9 cellular contexts compared by ENCODE assay signal in genomic region chr7:32670105-32670504, GRCh38.
DNase-seq lines count a peak whose midpoint lies in the region; ATAC-seq and TF ChIP-seq lines count a peak whose summit lies in the region.
"Had no signal": no experiment of that assay in that cellular context is flagged by ENCODE, and none has a peak within 500 bp of the region (broad histone marks: within the 10 kb centered on the region; RNA-seq: fewer than 3 reads in every experiment).

No MANE protein-coding gene starts in this region.

- 48% methylated on average over 3 of the region's 3 CpGs for WGBS in hepatocyte (ENCODE audit: low lambda C conversion rate, missing lambda C conversion rate)
- WGBS in stomach, 5 donors, result 50 to 78% (median 74%) methylated on average over 3 of the region's 3 CpGs

- H3K4me2 ChIP-seq in hepatocyte, result peak overlapping the region; percentile 15

- intact Hi-C loops in stomach (cut with DNase I; ENCODE audit: low total_unique reads), result no loop called here
- intact Hi-C loops in natural killer cell (cut with micrococcal nuclease), result no loop called here

- H3K9me3 Mint-ChIP-seq in natural killer cell, result no peaks in the 10 kb centered on the region

- TF ChIP-seq EP300 in stomach (IDR thresholded peaks at IDR 0.05), result no peak

- H2AFZ ChIP-seq in hepatocyte, result no peak overlapping the region

- no peaks in the 10 kb centered on the region for H3K9me3 ChIP-seq in hepatocyte (ENCODE audit: low read depth)
- H3K9me3 ChIP-seq in stomach, result no peaks in the 10 kb centered on the region

- TF ChIP-seq POLR2A in stomach (IDR thresholded peaks at IDR 0.05), result no peak

- no peaks in the 10 kb centered on the region for H3K36me3 ChIP-seq in hepatocyte (replicated peaks; ENCODE audit: insufficient read depth, low read depth)
- H3K36me3 ChIP-seq in stomach, result no peaks in the 10 kb centered on the region

- H3K9me2 ChIP-seq in hepatocyte (replicated peaks; ENCODE audit: insufficient read depth), result no peaks in the 10 kb centered on the region

- no peak overlapping the region for H3K4me3 Mint-ChIP-seq in natural killer cell

- H3K4me1 ChIP-seq in hepatocyte (ENCODE audit: insufficient read depth) (peaks cover 10% of the 10 kb centered on the region), stomach (peaks cover 0 to 18% (median 0%) of the 10 kb centered on the region in 4 donors)

- H3K27me3 Mint-ChIP-seq in natural killer cell (ENCODE audit: low read depth in 2 of 2), result peaks cover 4 to 10% of the 10 kb centered on the region in 2 donors

- in situ Hi-C loops in GM13977 (cut with MboI; ENCODE audit: low pct_unique_long_range_greater_than_20kb, low sequenced_read_pairs, unreplicated experiment), result no loop called here

- no peaks in the 10 kb centered on the region for H3K27me3 ChIP-seq in hepatocyte
- no peaks in the 10 kb centered on the region for H3K27me3 ChIP-seq in stomach

- no peaks in the 10 kb centered on the region for H3K36me3 Mint-ChIP-seq in natural killer cell

- TF ChIP-seq CTCF in hepatocyte (IDR thresholded peaks at IDR 0.05; ENCODE audit: poor library complexity), result no peak
- no peak for TF ChIP-seq CTCF in stomach (IDR thresholded peaks at IDR 0.05)
- TF ChIP-seq CTCF in natural killer cell (IDR thresholded peaks at IDR 0.05), result no peak
- no peak for TF ChIP-seq CTCF in GM13977 (IDR thresholded peaks at IDR 0.05; ENCODE audit: extremely low read depth, insufficient read depth, missing control alignments)

- H3K27ac ChIP-seq in hepatocyte (peak overlapping the region; percentile 90), stomach (peak overlapping the region in 3 of 5 donors; percentile 59 to 77 (median 76))

- no peak overlapping the region for H3K27ac Mint-ChIP-seq in natural killer cell

- H3K4me3 ChIP-seq in hepatocyte, result no peak overlapping the region
- no peak overlapping the region for H3K4me3 ChIP-seq in stomach

- no peaks in the 10 kb centered on the region for H3K4me1 Mint-ChIP-seq in natural killer cell

- H4K20me1 ChIP-seq in hepatocyte (ENCODE audit: insufficient read depth, poor library complexity, severe bottlenecking), result no peaks in the 10 kb centered on the region

- ATAC-seq in SK-N-SH treated with all-trans-retinoic acid at 6 μM for 48 hours (peak; percentile 57), natural killer cell (no peak)

- H3K79me2 ChIP-seq in hepatocyte, result no peaks in the 10 kb centered on the region

- DNase-seq in NCI-H2227 (lab: John Stamatoyannopoulos, UW; ENCODE audit: unreplicated experiment) (peak; percentile 3), NCI-H2227 treated with DMSO at 0.1 percent for 48 hours (lab: John Stamatoyannopoulos, UW) (no peak), hepatocyte (ENCODE audit: low spot score) (peak; percentile 65), stomach (peak; percentile 31), natural killer cell (no peak), globus pallidus (ENCODE audit: low spot score) (no peak), GM13977 (ENCODE audit: low spot score) (no peak)
- DNase-seq: Karpas-422 had no signal

TF ChIP-seq in SK-N-SH treated with all-trans-retinoic acid at 6 μM for 48 hours, 23 proteins besides CTCF, POLR2A, EP300 and RAD21:
- TF ChIP-seq ZFP30 (CRISPR knock-in tag; IDR thresholded peaks at IDR 0.05) (no peak), ISL1 (CRISPR knock-in tag; IDR thresholded peaks at IDR 0.05) (peak; percentile 38), TOX (CRISPR knock-in tag; IDR thresholded peaks at IDR 0.05; ENCODE audit: borderline replicate concordance) (no peak), PATZ1 (CRISPR knock-in tag; IDR thresholded peaks at IDR 0.05; ENCODE audit: borderline replicate concordance) (no peak)

Comparison
In these comparisons a context has a peak if more than half of its experiments do, and no peak if none do; other contexts are left out.
1. DNase-seq: peak in NCI-H2227 (single experiment), hepatocyte (single experiment) and stomach (single experiment); none in NCI-H2227 treated with DMSO at 0.1 percent for 48 hours (single experiment), natural killer cell (single experiment), globus pallidus (single experiment) and GM13977 (single experiment).